ENCODE assay signal across 7 cellular contexts in genomic region chr20:36773123-36773547, GRCh38. TPM values are rescaled to one million over a fixed set of nuclear protein-coding genes. Genes with fewer than 3 reads are reported as not detected.
DNase-seq lines count a peak whose midpoint lies in the region; ATAC-seq, FAIRE-seq and TF ChIP-seq lines count a peak whose summit lies in the region.

No MANE protein-coding gene starts in this region.

- DNase-seq in Jurkat, Clone E6-1 (ENCODE audit: low read depth, low spot score): no peak
- DNase-seq in bronchial epithelial cell (ENCODE audit: low read depth) (peak; percentile 10), NCI-H345 (lab: John Stamatoyannopoulos, UW) (no peak), HEK293T (ENCODE audit: extremely low spot score) (no peak)

- CTCF ChIA-PET in HEK293T (lab: Yijun Ruan, JAX): interaction anchor here (0.8 to 1.4 kb wide), 5 partner anchors 19 to 90 kb away, joined by 4 to 9 read pairs (median 5); a partner anchor contains a TSS

- TF ChIP-seq CTCF in bronchial epithelial cell (IDR thresholded peaks at IDR 0.05; ENCODE audit: insufficient read depth, low read length, severe bottlenecking): no peak

- no peak for FAIRE-seq in bronchial epithelial cell (lab: Jason Lieb, UNC)

- peak; percentile 7 for ATAC-seq in GM19452 (IDR thresholded peaks at IDR 0.05; ENCODE audit: unreplicated experiment)
- ATAC-seq in GM21528 (IDR thresholded peaks at IDR 0.05; ENCODE audit: low FRiP score, unreplicated experiment): no peak

- no peaks in the 10 kb centered on the region for H3K36me3 ChIP-seq in bronchial epithelial cell (ENCODE audit: control insufficient read depth, insufficient read depth, low read length)
- peaks cover 0 to 2% of the 10 kb centered on the region in 2 donors for H3K36me3 ChIP-seq in mucosa of rectum (ENCODE audit: control insufficient read depth in 2 of 2, insufficient read depth in 2 of 2, low read length in 2 of 2)

- peak overlapping the region; percentile 93 to 98 for H3K9ac ChIP-seq in mucosa of rectum (ENCODE audit: low read depth in 1 of 2, low read length in 2 of 2)

- no peaks in the 10 kb centered on the region for H3K27me3 ChIP-seq in bronchial epithelial cell (ENCODE audit: control insufficient read depth, insufficient read depth, low read length)
- H3K27me3 ChIP-seq in mucosa of rectum (ENCODE audit: control insufficient read depth in 2 of 2, insufficient read depth in 2 of 2, low read length in 2 of 2): no peaks in the 10 kb centered on the region

- peak overlapping the region; percentile 89 to 99 for H3K27ac ChIP-seq in mucosa of rectum (ENCODE audit: low read depth in 2 of 2, low read length in 2 of 2)

- POLR2A ChIA-PET in HEK293T (lab: Yijun Ruan, JAX): interaction anchor here (0.6 to 1.9 kb wide), 26 partner anchors 9 to 1700 kb away, joined by 3 to 14 read pairs (median 3); partner anchors contain the start of genes NDRG3, RAB5IF and RALGAPB

- H3K9me3 ChIP-seq in mucosa of rectum (ENCODE audit: control insufficient read depth in 2 of 2, low read length in 2 of 2): no peaks in the 10 kb centered on the region

- peak overlapping the region; percentile 87 for H3K4me3 ChIP-seq in Jurkat, Clone E6-1 (ENCODE audit: low read length)
- peak overlapping the region; percentile 82 for H3K4me3 ChIP-seq in bronchial epithelial cell (ENCODE audit: low read depth, low read length)
- peak overlapping the region; percentile 75 to 89 for H3K4me3 ChIP-seq in mucosa of rectum (ENCODE audit: low read length in 2 of 2)

- peaks cover 7 to 13% of the 10 kb centered on the region in 2 donors for H3K4me1 ChIP-seq in mucosa of rectum (ENCODE audit: control insufficient read depth in 2 of 2, insufficient read depth in 2 of 2, low read length in 2 of 2)

TF ChIP-seq in HEK293T, 16 proteins besides CTCF, POLR2A, EP300 and RAD21:
- TF ChIP-seq BHLHE40 (IDR thresholded peaks at IDR 0.05; ENCODE audit: borderline replicate concordance) (no peak), HDGF (IDR thresholded peaks at IDR 0.05; ENCODE audit: borderline replicate concordance) (no peak), FOXK2 (IDR thresholded peaks at IDR 0.05) (no peak), ELF4 (IDR thresholded peaks at IDR 0.05) (no peak), FOXM1 (IDR thresholded peaks at IDR 0.05; ENCODE audit: borderline replicate concordance) (no peak), SUZ12 (IDR thresholded peaks at IDR 0.05) (no peak), CTBP1 (IDR thresholded peaks at IDR 0.05; ENCODE audit: borderline replicate concordance) (no peak), PKNOX1 (IDR thresholded peaks at IDR 0.05) (no peak), FOXA1 (IDR thresholded peaks at IDR 0.05) (no peak), SP1 (IDR thresholded peaks at IDR 0.05) (no peak), LEF1 (IDR thresholded peaks at IDR 0.05; ENCODE audit: borderline replicate concordance) (no peak), ARNT (IDR thresholded peaks at IDR 0.05) (no peak), TARDBP (IDR thresholded peaks at IDR 0.05) (no peak)

RNA-seq across cellular contexts. Expression of gene DSN1, which starts 0.4 kb away (rescaled TPM):
- 39.9 TPM for polyA plus RNA-seq in Jurkat, Clone E6-1 (2012; ENCODE audit: insufficient read depth, insufficient read length)
- 3.7 and 4.9 TPM in 2 replicates for total RNA-seq in bronchial epithelial cell

RNA-seq across cellular contexts. Expression of gene NDRG3, which starts 27.2 kb away (rescaled TPM):
- polyA plus RNA-seq in Jurkat, Clone E6-1 (2012; ENCODE audit: insufficient read depth, insufficient read length): 30.5 TPM
- 10.0 and 11.3 TPM in 2 replicates for total RNA-seq in bronchial epithelial cell
